In the genomic region with DNA sequence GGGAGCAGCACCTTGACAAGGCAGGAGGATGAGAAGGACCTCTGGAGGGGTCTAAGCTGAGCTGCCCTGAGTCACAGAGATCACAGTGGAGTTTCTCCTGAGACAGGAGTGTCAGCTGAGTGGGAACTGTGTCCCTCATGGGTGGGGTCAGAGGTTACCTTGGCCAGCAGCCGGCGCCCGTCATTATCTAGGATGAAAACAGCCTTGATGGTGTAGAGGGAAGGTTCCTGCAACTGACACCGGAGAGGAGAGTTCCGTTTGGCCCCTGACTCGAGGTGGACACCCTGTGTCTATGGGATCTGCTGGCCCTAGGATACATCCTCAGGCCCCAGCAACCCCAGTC, we compare ENCODE assay signal across 9 cellular contexts. TPM values are rescaled to one million over a fixed set of nuclear protein-coding genes. Genes with fewer than 3 reads are reported as not detected.
A peak's percentile ranks its signal among the peaks of the same experiment; 100 is the strongest.
DNase-seq lines count a peak whose midpoint lies in the region; ATAC-seq, FAIRE-seq and TF ChIP-seq lines count a peak whose summit lies in the region.
"Had no signal": no experiment of that assay in that cellular context is flagged by ENCODE, and none has a peak within 500 bp of the region (broad histone marks: within the 10 kb centered on the region; RNA-seq: fewer than 3 reads in every experiment).

No MANE protein-coding gene starts in this region.

- no peaks in the 10 kb centered on the region for H3K9me3 Mint-ChIP-seq in activated naive CD8-positive, alpha-beta T cell treated with anti-CD3 and anti-CD28 coated beads, Interleukin-2, amount 10 ng/mL, durations not matched to agents 7 days and 5 days
- no peaks in the 10 kb centered on the region for H3K9me3 Mint-ChIP-seq in stimulated activated naive B cell treated with anti-CD40 and anti-IgM and Interleukin-4, amounts not matched to agents 10 μg/mL and 1 μg/mL and 100 μg/mL, for 72 hours

- no peak for FAIRE-seq in keratinocyte (lab: Jason Lieb, UNC)

- TF ChIP-seq EP300 in SK-N-SH (IDR thresholded peaks at IDR 0.05; ENCODE audit: borderline replicate concordance in 1 of 2, low read depth in 1 of 2, low read length in 1 of 2): no peak

- H3K36me3 ChIP-seq in SK-N-SH (replicated peaks in 1 of 2; ENCODE audit: control insufficient read depth in 1 of 2, insufficient read depth in 2 of 2, low read length in 1 of 2) (no peaks in the 10 kb centered on the region), keratinocyte (ENCODE audit: control insufficient read depth in 2 of 2, extremely low read depth in 1 of 2, insufficient read depth in 2 of 2, low read length in 2 of 2) (no peaks in the 10 kb centered on the region)

- H3K79me2 ChIP-seq in SK-N-SH (ENCODE audit: insufficient read depth) (no peaks in the 10 kb centered on the region), keratinocyte (ENCODE audit: control insufficient read depth, insufficient read depth, low read length) (no peaks in the 10 kb centered on the region)

- H3K4me1 ChIP-seq in SK-N-SH (ENCODE audit: control insufficient read depth in 1 of 2, insufficient read depth in 2 of 2, low read depth in 1 of 2, low read length in 1 of 2): peaks cover 5 to 14% of the 10 kb centered on the region in 2 experiments; a peak in 2 of 4 replicates
- peaks cover 13% of the 10 kb centered on the region for H3K4me1 ChIP-seq in keratinocyte (ENCODE audit: control insufficient read depth, extremely low read depth, insufficient read depth, low read length)

- dilution Hi-C loops in keratinocyte (cut with MboI; ENCODE audit: extremely low pct_ligation_motif_present, low sequenced_read_pairs): no loop called here

- H4K20me1 ChIP-seq in SK-N-SH (ENCODE audit: insufficient read depth) (no peaks in the 10 kb centered on the region), keratinocyte (ENCODE audit: control insufficient read depth, extremely low read depth, insufficient read depth, low read length) (no peaks in the 10 kb centered on the region)

- WGBS in SK-N-SH (ENCODE audit: low lambda C conversion rate): 96% methylated on average over 6 of the region's 6 CpGs

- H3F3A ChIP-seq in SK-N-SH (replicated peaks; ENCODE audit: insufficient read depth): peaks cover 5% of the 10 kb centered on the region

- H3K27ac ChIP-seq in SK-N-SH (ENCODE audit: low read depth in 2 of 2, low read length in 1 of 2): no peak overlapping the region
- no peak overlapping the region for H3K27ac ChIP-seq in keratinocyte (ENCODE audit: control insufficient read depth, insufficient read depth, low read length)
- H3K27ac ChIP-seq: 22Rv1 had no signal

- no peaks in the 10 kb centered on the region for H3K9me1 ChIP-seq in keratinocyte (ENCODE audit: control insufficient read depth, extremely low read depth, insufficient read depth, low read length)

- H3K9ac ChIP-seq in SK-N-SH (peak overlapping the region; percentile 51; the same call in 1 of the 2 replicates), keratinocyte (ENCODE audit: control insufficient read depth, extremely low read depth, insufficient read depth, low read length) (peak overlapping the region; percentile 44)

- H3K9me2 ChIP-seq in SK-N-SH: no peaks in the 10 kb centered on the region

- POLR2A ChIA-PET in SK-N-SH (lab: Yijun Ruan, JAX): interaction anchor here (0.5 to 3.8 kb wide), 5 partner anchors 9 to 854 kb away, joined by 3 to 34 read pairs (median 4); partner anchors contain the start of gene NFE2L1
- POLR2A ChIA-PET in activated naive CD8-positive, alpha-beta T cell treated with anti-CD3 and anti-CD28 coated beads, Interleukin-2, amount 10 ng/mL, durations not matched to agents 7 days and 5 days (lab: Charles Lee): interaction anchor here (1.0 to 3.4 kb wide), 2 partner anchors 9 to 12 kb away, joined by 3 to 20 read pairs; partner anchors contain the start of gene NFE2L1

- peaks cover 9% of the 10 kb centered on the region for H3K4me1 Mint-ChIP-seq in activated naive CD8-positive, alpha-beta T cell treated with anti-CD3 and anti-CD28 coated beads, Interleukin-2, amount 10 ng/mL, durations not matched to agents 7 days and 5 days
- peaks cover 13 to 40% of the 10 kb centered on the region in 2 donors for H3K4me1 Mint-ChIP-seq in stimulated activated naive B cell treated with anti-CD40 and anti-IgM and Interleukin-4, amounts not matched to agents 10 μg/mL and 1 μg/mL and 100 μg/mL, for 72 hours

- TF ChIP-seq CTCF in SK-N-SH (IDR thresholded peaks at IDR 0.05) (no peak), keratinocyte (optimal IDR thresholded peaks at IDR 0.05 in 1 of 3, IDR thresholded peaks at IDR 0.05 in 1 of 3, conservative IDR thresholded peaks at IDR 0.05 in 1 of 3; ENCODE audit: extremely low read depth in 1 of 3, insufficient read depth in 2 of 3, low read length in 3 of 3) (no peak)

- peaks cover 2% of the 10 kb centered on the region for H3K36me3 Mint-ChIP-seq in activated naive CD8-positive, alpha-beta T cell treated with anti-CD3 and anti-CD28 coated beads, Interleukin-2, amount 10 ng/mL, durations not matched to agents 7 days and 5 days
- H3K36me3 Mint-ChIP-seq in stimulated activated naive B cell treated with anti-CD40 and anti-IgM and Interleukin-4, amounts not matched to agents 10 μg/mL and 1 μg/mL and 100 μg/mL, for 72 hours: no peaks in the 10 kb centered on the region

- peak overlapping the region; percentile 92 for H3K4me2 ChIP-seq in SK-N-SH
- peak overlapping the region; percentile 86 for H3K4me2 ChIP-seq in keratinocyte (ENCODE audit: control insufficient read depth, extremely low read depth, insufficient read depth, low read depth, low read length)

- TF ChIP-seq RAD21 in SK-N-SH (IDR thresholded peaks at IDR 0.05; ENCODE audit: low read length): no peak

- CTCF ChIA-PET in SK-N-SH (lab: Yijun Ruan, JAX): interaction anchor here (1.0 to 31.3 kb wide), 15 partner anchors 11 to 146 kb away, joined by 3 to 1200 read pairs (median 5); partner anchors contain the start of genes NFE2L1 and SNX11

- DNase-seq in SK-N-SH (no peak), keratinocyte (ENCODE audit: low read depth, low spot score) (no peak), ecto neural progenitor cell (ENCODE audit: low spot score) (no peak)
- no peak for DNase-seq in activated naive CD8-positive, alpha-beta T cell treated with anti-CD3 and anti-CD28 coated beads, Interleukin-2, amount 10 ng/mL, durations not matched to agents 7 days and 5 days
- DNase-seq in stimulated activated naive B cell treated with anti-CD40 and anti-IgM and Interleukin-4, amounts not matched to agents 10 μg/mL and 1 μg/mL and 100 μg/mL, for 72 hours: no peak
- no peak for DNase-seq in activated CD4-positive, alpha-beta T cell treated with anti-CD3 and anti-CD28 coated beads, Interleukin-2, amount 50 U/mL, for 48 hours

- H3K4me3 ChIP-seq in SK-N-SH (ENCODE audit: low read depth in 2 of 2, low read length in 1 of 2) (peak overlapping the region; percentile 53 to 63), keratinocyte (ENCODE audit: control insufficient read depth in 2 of 3, extremely low read depth in 1 of 3, insufficient read depth in 2 of 3, low read depth in 1 of 3, low read length in 3 of 3) (peak overlapping the region; percentile 51 to 53 (median 52))

- H3K27me3 Mint-ChIP-seq in activated naive CD8-positive, alpha-beta T cell treated with anti-CD3 and anti-CD28 coated beads, Interleukin-2, amount 10 ng/mL, durations not matched to agents 7 days and 5 days: peaks cover 32% of the 10 kb centered on the region
- peaks cover 26 to 44% of the 10 kb centered on the region in 2 donors for H3K27me3 Mint-ChIP-seq in stimulated activated naive B cell treated with anti-CD40 and anti-IgM and Interleukin-4, amounts not matched to agents 10 μg/mL and 1 μg/mL and 100 μg/mL, for 72 hours

- H2AFZ ChIP-seq in SK-N-SH (ENCODE audit: low read depth) (0 out of 2 replicates have a peak overlapping the region, but pooled peaks have one; percentile 74), keratinocyte (ENCODE audit: control insufficient read depth, low read length) (peak overlapping the region; percentile 76)

- H3K4me3 Mint-ChIP-seq in activated naive CD8-positive, alpha-beta T cell treated with anti-CD3 and anti-CD28 coated beads, Interleukin-2, amount 10 ng/mL, durations not matched to agents 7 days and 5 days: peak overlapping the region; percentile 79
- peak overlapping the region; percentile 77 to 85 for H3K4me3 Mint-ChIP-seq in stimulated activated naive B cell treated with anti-CD40 and anti-IgM and Interleukin-4, amounts not matched to agents 10 μg/mL and 1 μg/mL and 100 μg/mL, for 72 hours

- no peaks in the 10 kb centered on the region for H3K27me3 ChIP-seq in SK-N-SH (ENCODE audit: insufficient read depth)
- no peaks in the 10 kb centered on the region for H3K27me3 ChIP-seq in keratinocyte (ENCODE audit: control insufficient read depth, extremely low read depth, insufficient read depth, low read length)

- H3K27ac Mint-ChIP-seq in activated naive CD8-positive, alpha-beta T cell treated with anti-CD3 and anti-CD28 coated beads, Interleukin-2, amount 10 ng/mL, durations not matched to agents 7 days and 5 days: no peak overlapping the region
- no peak overlapping the region for H3K27ac Mint-ChIP-seq in stimulated activated naive B cell treated with anti-CD40 and anti-IgM and Interleukin-4, amounts not matched to agents 10 μg/mL and 1 μg/mL and 100 μg/mL, for 72 hours

- ATAC-seq in SK-N-SH treated with all-trans-retinoic acid at 6 μM for 48 hours: no peak
- ATAC-seq in activated naive CD8-positive, alpha-beta T cell treated with anti-CD3 and anti-CD28 coated beads, Interleukin-2, amount 10 ng/mL, durations not matched to agents 7 days and 5 days (ENCODE audit: low read depth): no peak
- ATAC-seq in stimulated activated naive B cell treated with anti-CD40 and anti-IgM and Interleukin-4, amounts not matched to agents 10 μg/mL and 1 μg/mL and 100 μg/mL, for 72 hours (replicated peaks): no peak
- no peak for ATAC-seq in GM21619 (IDR thresholded peaks at IDR 0.05; ENCODE audit: unreplicated experiment)

- H3K9me3 ChIP-seq in SK-N-SH: no peaks in the 10 kb centered on the region
- H3K9me3 ChIP-seq in keratinocyte (ENCODE audit: control insufficient read depth, low read depth, low read length): no peaks in the 10 kb centered on the region

RNA-seq across cellular contexts. Expression of gene COPZ2, which starts 0.9 kb away (rescaled TPM):
- 31.2 and 36.9 TPM in 2 replicates for polyA plus RNA-seq in SK-N-SH (2012; rRNA removed)
- 35.6 and 43.6 TPM in 2 replicates for polyA plus RNA-seq in SK-N-SH (2012; cell fraction: cytosol; rRNA removed)
- 29.6 and 30.5 TPM in 2 replicates for polyA plus RNA-seq in SK-N-SH (2012; cell fraction: nucleus; rRNA removed)
- 1 to 10 TPM; 6.1 to 8.8 TPM for total RNA-seq in activated naive CD8-positive, alpha-beta T cell treated with anti-CD3 and anti-CD28 coated beads, Interleukin-2, amount 10 ng/mL, durations not matched to agents 7 days and 5 days
- polyA plus RNA-seq in keratinocyte: 11.1 to 18.0 TPM (median 12.5 TPM) in 3 replicates
- polyA plus RNA-seq in keratinocyte (2011; ENCODE audit: low read depth): 13.4 TPM
- 19.8 and 23.7 TPM in 2 replicates for polyA plus RNA-seq in keratinocyte (2011; cell fraction: cytosol; rRNA removed)
- 14.8 and 16.3 TPM in 2 replicates for polyA plus RNA-seq in keratinocyte (2011; cell fraction: nucleus; rRNA removed)
- 16.5 and 17.2 TPM in 2 replicates for polyA plus RNA-seq in keratinocyte (2012; ENCODE audit: low replicate concordance)
- 7.2 to 11.6 TPM (median 9.0 TPM) in 3 replicates for polyA minus RNA-seq in keratinocyte
- 13.8 TPM for polyA minus RNA-seq in keratinocyte (2011; cell fraction: cytosol; rRNA and poly(A)+ RNA removed)
- 3.0 and 7.2 TPM in 2 replicates for polyA minus RNA-seq in keratinocyte (2011; cell fraction: nucleus; rRNA and poly(A)+ RNA removed)

RNA-seq across cellular contexts. Expression of gene NFE2L1, which starts 11.5 kb away (rescaled TPM):
- polyA plus RNA-seq in SK-N-SH (2012; rRNA removed): 159 and 174 TPM in 2 replicates
- 128 and 192 TPM in 2 replicates for polyA plus RNA-seq in SK-N-SH (2012; cell fraction: cytosol; rRNA removed)
- 135 and 166 TPM in 2 replicates for polyA plus RNA-seq in SK-N-SH (2012; cell fraction: nucleus; rRNA removed)
- total RNA-seq in activated naive CD8-positive, alpha-beta T cell treated with anti-CD3 and anti-CD28 coated beads, Interleukin-2, amount 10 ng/mL, durations not matched to agents 7 days and 5 days: 10 to 100 TPM; 62.2 to 63.1 TPM
- 169 to 284 TPM (median 208 TPM) in 3 replicates for polyA plus RNA-seq in keratinocyte
- polyA plus RNA-seq in keratinocyte (2011; ENCODE audit: low read depth): 179 TPM
- 112 TPM in 2 replicates for polyA plus RNA-seq in keratinocyte (2011; cell fraction: cytosol; rRNA removed)
- polyA plus RNA-seq in keratinocyte (2011; cell fraction: nucleus; rRNA removed): 514 and 591 TPM in 2 replicates
- polyA plus RNA-seq in keratinocyte (2012; ENCODE audit: low replicate concordance): 152 and 178 TPM in 2 replicates
- 167 to 352 TPM (median 217 TPM) in 3 replicates for polyA minus RNA-seq in keratinocyte
- 115 TPM for polyA minus RNA-seq in keratinocyte (2011; cell fraction: cytosol; rRNA and poly(A)+ RNA removed)
- 374 and 414 TPM in 2 replicates for polyA minus RNA-seq in keratinocyte (2011; cell fraction: nucleus; rRNA and poly(A)+ RNA removed)
